Comparison of ENCODE assay signal across 8 cellular contexts in the genomic region with DNA sequence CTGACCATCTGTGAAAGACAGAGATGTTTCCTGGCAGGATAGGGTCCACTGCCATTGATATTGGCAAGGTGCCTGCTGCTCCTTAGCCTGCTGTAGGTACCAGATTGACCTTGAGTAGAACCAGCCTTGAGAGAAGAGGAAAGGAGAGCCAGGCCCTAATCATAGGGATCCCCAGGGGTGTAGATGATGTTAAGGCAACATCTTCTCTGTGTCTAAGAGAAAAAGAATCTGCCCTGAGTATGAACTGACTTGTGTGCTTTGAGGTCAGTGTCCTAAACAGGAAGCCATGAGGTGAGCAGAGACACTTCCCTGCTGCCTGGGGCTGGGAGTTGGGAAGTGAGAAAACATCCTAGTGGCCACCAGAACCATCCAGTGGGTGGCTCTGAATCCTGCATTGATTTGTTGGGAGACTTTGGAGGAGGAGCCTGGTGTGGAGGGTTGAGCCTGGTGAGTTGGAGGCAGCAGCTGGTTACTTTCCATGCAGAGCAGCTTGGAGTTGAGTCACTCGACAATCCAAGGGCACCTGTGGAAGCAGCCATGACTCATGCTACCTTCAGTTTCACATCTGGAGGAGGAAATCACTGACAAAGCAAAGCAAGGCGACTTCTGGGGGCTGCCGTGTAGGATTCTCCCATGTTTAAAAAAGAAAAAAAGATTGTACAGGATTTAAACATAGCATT. TPM values are rescaled to one million over a fixed set of nuclear protein-coding genes. Genes with fewer than 3 reads are reported as not detected.
DNase-seq lines count a peak whose midpoint lies in the region; ATAC-seq and TF ChIP-seq lines count a peak whose summit lies in the region.

No MANE protein-coding gene starts in this region.

- ATAC-seq in GM21723 (IDR thresholded peaks at IDR 0.05; ENCODE audit: unreplicated experiment): no peak

- no peak for TF ChIP-seq POLR2A in thyroid gland (IDR thresholded peaks at IDR 0.05)

- TF ChIP-seq CTCF in coronary artery (IDR thresholded peaks at IDR 0.05) (no peak), thyroid gland (IDR thresholded peaks at IDR 0.05) (peak in 1 of 6 experiments; percentile 8)

- no peaks in the 10 kb centered on the region for H3K9me3 ChIP-seq in thyroid gland

- intact Hi-C loops in thyroid gland (cut with DNase I): no loop called here

- H3K27ac ChIP-seq in coronary artery: peak overlapping the region in 1 of 2 donors; percentile 47
- peak overlapping the region in 2 of 3 donors; percentile 62 to 72 for H3K27ac ChIP-seq in thyroid gland

- peaks cover 0 to 6% of the 10 kb centered on the region in 2 donors for H3K4me1 ChIP-seq in thyroid gland

- WGBS in thyroid gland, 2 donors: 51 to 76% methylated on average over 3 of the region's 3 CpGs

- no peaks in the 10 kb centered on the region for H3K27me3 ChIP-seq in thyroid gland

- H3K36me3 ChIP-seq in thyroid gland: no peaks in the 10 kb centered on the region

- no peak overlapping the region for H3K4me3 ChIP-seq in coronary artery
- no peak overlapping the region for H3K4me3 ChIP-seq in thyroid gland (replicated peaks in 1 of 3)

- DNase-seq in HPDE6-E6E7 (ENCODE audit: extremely low spot score) (peak; percentile 98), SW480 (ENCODE audit: low spot score) (peak; percentile 94), coronary artery (ENCODE audit: low spot score) (peak; percentile 77), middle frontal gyrus (ENCODE audit: extremely low spot score, low spot score) (peak; percentile 24), thyroid gland (peak; percentile 23 to 38), NCI-H1092 treated with DMSO at 0.1 percent for 48 hours (lab: John Stamatoyannopoulos, UW) (no peak), NCI-H1105 treated with DMSO at 0.1 percent for 48 hours (lab: John Stamatoyannopoulos, UW) (no peak)

RNA-seq across cellular contexts. Expression of a gene that starts 47.8 kb away (rescaled TPM):
- total RNA-seq in thyroid gland: 10 to 100 TPM; 13.7 to 31.0 (median 23.0) TPM

Comparison
In these comparisons a context has a peak if more than half of its experiments do, and no peak if none do; other contexts are left out.
1. DNase-seq: peak in HPDE6-E6E7 (single experiment), SW480 (single experiment), coronary artery (single experiment), middle frontal gyrus (single experiment) and thyroid gland (2 of 2); none in NCI-H1092 treated with DMSO at 0.1 percent for 48 hours (single experiment) and NCI-H1105 treated with DMSO at 0.1 percent for 48 hours (single experiment).